11 cellular contexts compared by ENCODE assay signal in genomic region chr1:241302024-241302423, GRCh38. TPM values are rescaled to one million over a fixed set of nuclear protein-coding genes. Genes with fewer than 3 reads are reported as not detected.
DNase-seq lines count a peak whose midpoint lies in the region; ATAC-seq, FAIRE-seq and TF ChIP-seq lines count a peak whose summit lies in the region.
"Not testable (repeated sequence)": the region's sequence is repeated elsewhere in the genome, so short reads cannot be mapped to it uniquely, and the experiment has no call there.
"Had no signal": no experiment of that assay in that cellular context is flagged by ENCODE, and none has a peak within 500 bp of the region (broad histone marks: within the 10 kb centered on the region; RNA-seq: fewer than 3 reads in every experiment).

No MANE protein-coding gene starts in this region.

- not testable (repeated sequence) for H4K91ac ChIP-seq in H9 (ENCODE audit: insufficient read length, low read depth, low read length); H1 (replicated peaks; ENCODE audit: insufficient read length, low read length)

- H2AFZ ChIP-seq in H9 (ENCODE audit: low read length); H1 (ENCODE audit: low read length): not testable (repeated sequence)

- H3K36me3 Mint-ChIP-seq in H9 (ENCODE audit: insufficient read depth in 1 of 3, low read depth in 3 of 3): peaks cover 15 to 27% (median 20%) of the 10 kb centered on the region in 3 experiments
- H3K36me3 Mint-ChIP-seq in WTC11: peaks cover 27% of the 10 kb centered on the region

- H3K4me3 ChIP-seq in H1 (ENCODE audit: extremely low read depth in 1 of 4, insufficient read depth in 2 of 4, low read depth in 3 of 4, low read length in 4 of 4); mesendoderm (ENCODE audit: low read length): not testable (repeated sequence)
- H3K4me3 ChIP-seq in iPS-20b (ENCODE audit: low read length): peak overlapping the region; percentile 34; the same call in 1 of the 2 replicates

- POLR2A ChIA-PET in WTC11 (lab: Charles Lee); H1 (lab: Charles Lee; ENCODE audit: partially characterized antibody): not testable (repeated sequence)

- not testable (repeated sequence) for H2BK12ac ChIP-seq in H9 (ENCODE audit: insufficient read length, low read depth, low read length); H1 (ENCODE audit: low read depth, low read length)

- H3K18ac ChIP-seq in H9 (ENCODE audit: insufficient read length, low read depth, low read length); H1 (ENCODE audit: extremely low read depth, low read length); mesendoderm (ENCODE audit: low read length): not testable (repeated sequence)

- not testable (repeated sequence) for H3K4me3 Mint-ChIP-seq in H9, WTC11

- 0 out of 3 replicates have a peak, but pooled peaks of 1 of the 2 experiments have one; percentile 46 for TF ChIP-seq EP300 in H1 (IDR thresholded peaks at IDR 0.05; ENCODE audit: borderline replicate concordance in 1 of 2, low read depth in 2 of 2, low read length in 2 of 2)

- H3K4me1 ChIP-seq in H9 (ENCODE audit: insufficient read depth, low read length); H1 (replicated peaks in 1 of 4; ENCODE audit: control insufficient read depth in 3 of 4, insufficient read depth in 4 of 4, low read length in 3 of 4); mesendoderm (ENCODE audit: control insufficient read depth, low read depth, low read length): not testable (repeated sequence)
- H3K4me1 ChIP-seq in iPS-20b (ENCODE audit: insufficient read depth, low read length): peaks cover 10% of the 10 kb centered on the region; the same call in 1 of the 2 replicates

- TF ChIP-seq RAD21 in H1 (IDR thresholded peaks at IDR 0.05 in 1 of 2, conservative IDR thresholded peaks at IDR 0.05 in 1 of 2; ENCODE audit: low read depth in 2 of 2, low read length in 2 of 2): not testable (repeated sequence)

- not testable (repeated sequence) for H4K20me1 ChIP-seq in H9 (ENCODE audit: control insufficient read depth, insufficient read depth, insufficient read length); H1 (replicated peaks in 1 of 2; ENCODE audit: control insufficient read depth in 1 of 2, insufficient read depth in 2 of 2, low read length in 2 of 2)

- peak overlapping the region in 2 of 3 experiments; percentile 1 to 4; a peak in 2 of 7 replicates for H3K27ac Mint-ChIP-seq in H9
- H3K27ac Mint-ChIP-seq in WTC11: not testable (repeated sequence)

- H4K5ac ChIP-seq in H9 (ENCODE audit: insufficient read length, low read depth, low read length); H1 (ENCODE audit: insufficient read length, low read depth, low read length); mesendoderm (ENCODE audit: low read length): not testable (repeated sequence)

- peaks cover 22% of the 10 kb centered on the region in 2 experiments for H3K9me3 Mint-ChIP-seq in H9
- H3K9me3 Mint-ChIP-seq in WTC11: peaks cover 31% of the 10 kb centered on the region

- not testable (repeated sequence) for H3K27me3 Mint-ChIP-seq in H9 (ENCODE audit: low read depth); WTC11 (ENCODE audit: low read depth)

- no CpG with 5 or more reads among the region's 11 CpGs for WGBS in H9 (ENCODE audit: extremely low coverage, insufficient read length, low lambda C conversion rate)
- 76% methylated on average over 11 of the region's 11 CpGs; no CpG with 5 or more reads in 1 of the 2 experiments for WGBS in H1 (ENCODE audit: extremely low coverage in 1 of 2, insufficient coverage in 1 of 2, insufficient read length in 1 of 2, insufficient replicate concordance in 2 of 2, low coverage in 1 of 2, low lambda C conversion rate in 2 of 2, missing lambda C conversion rate in 1 of 2), 2 experiments
- WGBS in mesendoderm (ENCODE audit: extremely low coverage, insufficient coverage, low lambda C conversion rate): no CpG with 5 or more reads among the region's 11 CpGs

- H2AK5ac ChIP-seq in H9 (ENCODE audit: insufficient read length, low read length); H1 (ENCODE audit: low read depth, low read length); mesendoderm (ENCODE audit: low read length): not testable (repeated sequence)

- not testable (repeated sequence) for H3K9ac ChIP-seq in H9 (ENCODE audit: extremely low read depth, insufficient read length, low read length); H1 (replicated peaks in 1 of 4; ENCODE audit: extremely low read depth in 1 of 4, low read depth in 3 of 4, low read length in 3 of 4); iPS-20b (ENCODE audit: low read depth, low read length); mesendoderm (ENCODE audit: low read length)

- not testable (repeated sequence) for H2BK120ac ChIP-seq in H9 (ENCODE audit: low read depth, low read length, poor library complexity, severe bottlenecking); H1 (replicated peaks; ENCODE audit: low read depth, low read length); mesendoderm (ENCODE audit: low read depth, low read length)

- FAIRE-seq in H1 (lab: Jason Lieb, UNC): not testable (repeated sequence)

- not testable (repeated sequence) for H3K36me3 ChIP-seq in H1 (ENCODE audit: control insufficient read depth in 2 of 4, insufficient read depth in 4 of 4, low read length in 3 of 4); iPS-20b (ENCODE audit: insufficient read depth, low read depth, low read length); mesendoderm (ENCODE audit: control insufficient read depth, insufficient read depth, low read length)

- not testable (repeated sequence) for H3T11ph ChIP-seq in H9 (ENCODE audit: low read length)

- H2BK15ac ChIP-seq in H9 (ENCODE audit: low read depth, low read length); H1 (ENCODE audit: low read length); mesendoderm (replicated peaks; ENCODE audit: low read depth): not testable (repeated sequence)

- not testable (repeated sequence) for H3K4ac ChIP-seq in H9 (ENCODE audit: low read depth, low read length); H1 (replicated peaks; ENCODE audit: insufficient read length, low read depth, low read length); mesendoderm (ENCODE audit: low read depth, low read length)

- TF ChIP-seq POLR2A in H1 (IDR thresholded peaks at IDR 0.05; ENCODE audit: control extremely low read depth in 1 of 2, low read depth in 2 of 2, low read length in 2 of 2): not testable (repeated sequence)

- not testable (repeated sequence) for H3K23me2 ChIP-seq in H9 (ENCODE audit: insufficient read length, low read depth, low read length, poor library complexity, severe bottlenecking); H1 (ENCODE audit: low read depth, low read length)

- ATAC-seq in WTC11: peak; percentile 98

- H3K4me2 ChIP-seq in H9 (ENCODE audit: insufficient read depth, insufficient read length, low read length); H1 (ENCODE audit: insufficient read depth in 1 of 2, low read depth in 2 of 2, low read length in 2 of 2); mesendoderm (ENCODE audit: low read length): not testable (repeated sequence)

- H3K79me2 ChIP-seq in H9 (ENCODE audit: insufficient read depth, low read length); H1 (ENCODE audit: control insufficient read depth in 1 of 2, insufficient read depth in 2 of 2, low read length in 2 of 2); mesendoderm (ENCODE audit: control insufficient read depth, insufficient read depth, low read length): not testable (repeated sequence)

- TF ChIP-seq CTCF in H9 (conservative IDR thresholded peaks at IDR 0.05); WTC11 (IDR thresholded peaks at IDR 0.05); H1 (IDR thresholded peaks at IDR 0.05; ENCODE audit: control extremely low read depth in 1 of 3, insufficient read depth in 1 of 3, low read depth in 1 of 3, low read length in 3 of 3): not testable (repeated sequence)

- not testable (repeated sequence) for H3K56ac ChIP-seq in H9 (ENCODE audit: insufficient read length, low read depth, low read length); H1 (replicated peaks; ENCODE audit: insufficient read length, low read depth, low read length); mesendoderm (ENCODE audit: low read length)

- not testable (repeated sequence) for H3K27ac ChIP-seq in H9 (ENCODE audit: insufficient read length, low read depth, low read length); H1 (ENCODE audit: low read depth, low read length); iPS-20b (ENCODE audit: low read length); mesendoderm (ENCODE audit: low read depth, low read length)

- CTCF ChIA-PET in WTC11 (lab: Charles Lee); H1 (lab: Charles Lee; ENCODE audit: partially characterized antibody): not testable (repeated sequence)

- DNase-seq in ELF-1 (ENCODE audit: low read depth, low spot score) (peak; percentile 82), H9 (peak; percentile 65), WTC11 (ENCODE audit: low spot score) (peak; percentile 44), H1 (ENCODE audit: low read depth in 1 of 2, low spot score in 2 of 2) (peak; percentile 19 to 55), iPS DF 19.7 (ENCODE audit: low read depth, low spot score) (peak; percentile 45), mesendoderm (peak; percentile 62)

- not testable (repeated sequence) for H2BK20ac ChIP-seq in H9 (ENCODE audit: low read depth, low read length, poor library complexity, severe bottlenecking); H1 (ENCODE audit: low read length)

- H3K27me3 ChIP-seq in H9 (ENCODE audit: insufficient read depth, low read length); H1 (replicated peaks in 1 of 4; ENCODE audit: control insufficient read depth in 3 of 4, extremely low read depth in 1 of 4, insufficient read depth in 3 of 4, low read length in 3 of 4); iPS-20b (ENCODE audit: insufficient read depth, low read length); mesendoderm (ENCODE audit: insufficient read depth, low read length, poor library complexity): not testable (repeated sequence)

- not testable (repeated sequence) for H3K14ac ChIP-seq in H9 (ENCODE audit: insufficient read depth, low read length); H1 (ENCODE audit: insufficient read length)

- H3K4me1 Mint-ChIP-seq in H9 (peaks cover 10 to 12% of the 10 kb centered on the region in 2 experiments), WTC11 (peaks cover 14% of the 10 kb centered on the region)

- H3K9me3 ChIP-seq in H9 (ENCODE audit: control insufficient read depth, low read depth, low read length): not testable (repeated sequence)
- H3K9me3 ChIP-seq in H1 (ENCODE audit: insufficient read depth in 2 of 2, low read depth in 1 of 2, low read length in 1 of 2) (peaks cover 17 to 18% of the 10 kb centered on the region in 2 experiments), iPS-20b (ENCODE audit: insufficient read depth, low read depth, low read length) (peaks cover 23% of the 10 kb centered on the region; the same call in 1 of the 2 replicates)

- H3K79me1 ChIP-seq in H9 (ENCODE audit: insufficient read depth, low read depth, low read length, poor library complexity, severe bottlenecking); H1 (ENCODE audit: low read depth, low read length); mesendoderm (ENCODE audit: low read length): not testable (repeated sequence)

- H4K8ac ChIP-seq in H9 (replicated peaks; ENCODE audit: insufficient read length, low read depth, low read length); H1 (ENCODE audit: extremely low read depth, insufficient read depth, low read length); mesendoderm (ENCODE audit: low read depth, low read length): not testable (repeated sequence)

- H3K23ac ChIP-seq in H9 (ENCODE audit: insufficient read length, low read depth, low read length); H1 (ENCODE audit: insufficient read length); mesendoderm (ENCODE audit: low read length): not testable (repeated sequence)

- not testable (repeated sequence) for H2BK5ac ChIP-seq in H9 (ENCODE audit: insufficient read length, low read length); H1 (ENCODE audit: low read depth, low read length); mesendoderm (ENCODE audit: low read length)

RNA-seq across cellular contexts. Expression of gene RGS7, which starts 55.0 kb away (rescaled TPM):
- total RNA-seq in H9 (2021) (1.5 and 2.0 TPM in 2 replicates), WTC11 (2021) (1.1 to 1.5 TPM (median 1.2 TPM) in 3 replicates)
- total RNA-seq in H1 (2021; fragmentation: NEBNext Ultra II Directional; extraction: Animal tissue kit (Norgen Biotek cat#: 25700)): 2.1 and 3.0 TPM in 2 replicates
- 0.88 and 1.6 TPM in 2 replicates for polyA plus RNA-seq in H1 (2011; rRNA removed)
- polyA plus RNA-seq in H1 (2011; cell fraction: cytosol; rRNA removed): 1.6 TPM
- polyA plus RNA-seq in H1 (2011; cell fraction: nucleus; rRNA removed): 1.1 TPM
- polyA plus RNA-seq in H1 (2012, experiment 1 of 2): 1.7 to 2.6 TPM (median 2.2 TPM) in 4 replicates
- 0.51 TPM for polyA plus RNA-seq in H1 (2012, experiment 2 of 2)
- polyA plus RNA-seq in H1 (2013, experiment 1 of 2): 1.2 TPM
- 1.2 TPM for polyA plus RNA-seq in H1 (2013, experiment 2 of 2)
- polyA minus RNA-seq in H1 (2011; rRNA and poly(A)+ RNA removed): 1.3 and 2.4 TPM in 2 replicates
- 1.7 TPM for polyA minus RNA-seq in H1 (2011; cell fraction: cytosol; rRNA and poly(A)+ RNA removed)
- polyA minus RNA-seq in H1 (2011; cell fraction: nucleus; rRNA and poly(A)+ RNA removed): 5.5 TPM
- 1.4 TPM for polyA plus RNA-seq in mesendoderm (2013, experiment 1 of 2)
- 1.4 TPM for polyA plus RNA-seq in mesendoderm (2013, experiment 2 of 2)
- total RNA-seq: Caco-2; CD4-positive, CD25-positive, alpha-beta regulatory T cell; CD8-positive, alpha-beta T cell; GM12878 had no signal
- polyA plus RNA-seq: CD4-positive, CD25-positive, alpha-beta regulatory T cell; GM12878 had no signal
